1 cellular context compared by ENCODE assay signal in genomic region chr20:24995741-24996448, GRCh38.
TF ChIP-seq lines count a peak whose summit lies in the region.

No MANE protein-coding gene starts in this region.

TF ChIP-seq in Ishikawa, 13 proteins besides CTCF, POLR2A, EP300 and RAD21 (continued from another document):
- no peak for TF ChIP-seq FOXM1 (IDR thresholded peaks at IDR 0.05; ENCODE audit: borderline replicate concordance, low read depth)
TF ChIP-seq in Ishikawa: peak in this region for 4.
